Comparison of ENCODE assay signal across 1 cellular context in the genomic region with DNA sequence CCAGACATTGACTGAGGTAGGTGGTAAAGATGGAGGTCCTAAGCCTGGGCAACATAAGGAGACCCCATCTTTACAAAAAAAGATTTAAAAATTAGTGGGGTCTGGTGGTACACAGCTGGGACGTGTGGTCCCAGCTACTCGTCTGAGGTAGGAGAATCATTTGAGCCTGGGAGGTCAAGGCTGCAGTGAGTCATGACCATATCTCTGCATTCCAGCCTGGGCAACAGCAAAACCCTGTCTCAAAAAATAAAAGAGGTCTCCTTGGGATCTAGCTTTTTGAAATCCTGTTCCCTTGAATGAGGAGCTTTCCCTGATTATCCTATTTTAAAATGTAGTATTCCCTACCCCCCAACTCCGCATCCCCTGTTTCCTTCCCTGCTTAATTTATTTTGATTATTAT.
TF ChIP-seq lines count a peak whose summit lies in the region.

No MANE protein-coding gene starts in this region.

TF ChIP-seq in IMR-90, 13 proteins besides CTCF, POLR2A, EP300 and RAD21:
- no peak for TF ChIP-seq USF2 (IDR thresholded peaks at IDR 0.05; ENCODE audit: low read depth, low read length)
- TF ChIP-seq FOS (IDR thresholded peaks at IDR 0.05; ENCODE audit: low read depth, low read length) = peak; percentile 33; the same call in 1 of the 2 replicates
